27 cellular contexts compared by ENCODE assay signal in the genomic region with DNA sequence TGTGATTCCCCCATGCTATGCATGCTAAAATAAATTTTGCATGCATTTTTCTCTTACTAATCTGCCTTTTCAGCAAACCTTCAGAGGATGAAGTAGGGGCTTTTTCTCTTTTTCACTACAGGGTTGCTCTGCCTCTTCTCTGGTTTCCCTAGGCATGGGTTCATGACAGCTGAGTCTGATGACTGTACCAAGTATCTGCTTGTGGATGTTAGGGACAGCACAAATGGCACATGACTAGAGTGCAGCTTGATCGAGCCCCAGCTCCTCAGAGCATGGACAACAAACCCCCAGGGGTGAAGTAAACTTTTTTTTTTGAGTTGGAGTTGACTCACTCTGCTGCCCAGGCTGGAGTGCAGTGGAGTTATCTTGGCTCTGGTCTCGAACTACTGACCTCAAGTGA. TPM values are rescaled to one million over a fixed set of nuclear protein-coding genes. Genes with fewer than 3 reads are reported as not detected.
"Had no signal": no experiment of that assay in that cellular context is flagged by ENCODE, and none has a peak within 500 bp of the region (broad histone marks: within the 10 kb centered on the region; RNA-seq: fewer than 3 reads in every experiment).

No MANE protein-coding gene starts in this region.

- H3K79me2 ChIP-seq: parathyroid adenoma had no signal

- H3K36me3 Mint-ChIP-seq: naive thymus-derived CD4-positive, alpha-beta T cell had no signal

- H3K27ac ChIP-seq: coronary artery, dorsolateral prefrontal cortex, gastrocnemius medialis, heart right ventricle, left lung, lower lobe of right lung, parathyroid adenoma, psoas muscle, right lobe of liver had no signal

- H3K27me3 ChIP-seq: dorsolateral prefrontal cortex, gastrocnemius medialis, heart right ventricle, left lung, right lobe of liver had no signal

- H3K4me3 Mint-ChIP-seq: naive thymus-derived CD4-positive, alpha-beta T cell had no signal

- H3K4me1 ChIP-seq: gastrocnemius medialis, heart right ventricle, left lung, lower lobe of right lung, parathyroid adenoma, psoas muscle, right lobe of liver had no signal

- H3K36me3 ChIP-seq: gastrocnemius medialis, heart right ventricle, left lung, lower lobe of right lung, right lobe of liver had no signal

- H3K27me3 Mint-ChIP-seq: naive thymus-derived CD4-positive, alpha-beta T cell had no signal

- H3K9me3 ChIP-seq: gastrocnemius medialis, heart right ventricle, left lung, lower lobe of right lung, psoas muscle, right lobe of liver had no signal

- H3K9ac ChIP-seq: parathyroid adenoma had no signal

- H3K4me3 ChIP-seq: coronary artery, dorsolateral prefrontal cortex, gastrocnemius medialis, heart right ventricle, left lung, lower lobe of right lung, psoas muscle, right lobe of liver had no signal

- ATAC-seq: esophagus mucosa; gastrocnemius medialis; heart right ventricle; left lung; lower lobe of right lung; naive thymus-derived CD4-positive, alpha-beta T cell; psoas muscle; right lobe of liver had no signal

- DNase-seq: caudate nucleus; dorsolateral prefrontal cortex; effector CD8-positive, alpha-beta T cell; gastrocnemius medialis; heart right ventricle; islet precursor cell; left lung; lower lobe of right lung; mesenchymal stem cell; midbrain; naive thymus-derived CD4-positive, alpha-beta T cell; occipital lobe; psoas muscle; retina; right lobe of liver; stimulated activated CD4-positive, alpha-beta T cell treated with anti-CD3 and anti-CD28 coated beads, Interleukin-2, amount 100 ng/mL, for 24 hours; stimulated activated CD4-positive, alpha-beta T cell treated with anti-CD3 and anti-CD28 coated beads, Interleukin-4, amount 100 ng/mL, for 4 hours; stimulated activated naive CD4-positive, alpha-beta T cell treated with Interleukin-2 at 50 U/mL for 16 hours; trophoblast cell had no signal

- H2AFZ ChIP-seq: parathyroid adenoma had no signal

RNA-seq across cellular contexts. Expression of gene GCM1, which starts 57.1 kb away (rescaled TPM):
- total RNA-seq: cerebellum, esophagus mucosa, fibroblast of lung, gastrocnemius medialis, heart right ventricle, lower lobe of right lung, occipital lobe, psoas muscle, right lobe of liver, skeletal muscle tissue, urinary bladder had no signal
- polyA plus RNA-seq: fibroblast of lung; naive thymus-derived CD4-positive, alpha-beta T cell; neural cell; psoas muscle; urinary bladder had no signal
